1 cellular context compared by ENCODE assay signal in genomic region chr2:16553222-16553621, GRCh38.
TF ChIP-seq lines count a peak whose summit lies in the region.

No MANE protein-coding gene starts in this region.

TF ChIP-seq in HepG2, 621 proteins besides CTCF, POLR2A, EP300 and RAD21 (continued from another document):
- TF ChIP-seq, protein P1, sequence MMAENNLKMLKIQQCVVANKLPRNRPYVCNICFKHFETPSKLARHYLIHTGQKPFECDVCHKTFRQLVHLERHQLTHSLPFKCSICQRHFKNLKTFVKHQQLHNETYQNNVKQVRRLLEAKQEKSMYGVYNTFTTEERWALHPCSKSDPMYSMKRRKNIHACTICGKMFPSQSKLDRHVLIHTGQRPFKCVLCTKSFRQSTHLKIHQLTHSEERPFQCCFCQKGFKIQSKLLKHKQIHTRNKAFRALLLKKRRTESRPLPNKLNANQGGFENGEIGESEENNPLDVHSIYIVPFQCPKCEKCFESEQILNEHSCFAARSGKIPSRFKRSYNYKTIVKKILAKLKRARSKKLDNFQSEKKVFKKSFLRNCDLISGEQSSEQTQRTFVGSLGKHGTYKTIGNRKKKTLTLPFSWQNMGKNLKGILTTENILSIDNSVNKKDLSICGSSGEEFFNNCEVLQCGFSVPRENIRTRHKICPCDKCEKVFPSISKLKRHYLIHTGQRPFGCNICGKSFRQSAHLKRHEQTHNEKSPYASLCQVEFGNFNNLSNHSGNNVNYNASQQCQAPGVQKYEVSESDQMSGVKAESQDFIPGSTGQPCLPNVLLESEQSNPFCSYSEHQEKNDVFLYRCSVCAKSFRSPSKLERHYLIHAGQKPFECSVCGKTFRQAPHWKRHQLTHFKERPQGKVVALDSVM (CRISPR knock-in tag; IDR thresholded peaks at IDR 0.05) = no peak
- TF ChIP-seq TFDP2 (CRISPR knock-in tag; IDR thresholded peaks at IDR 0.05) (no peak), NFATC3 (CRISPR knock-in tag; IDR thresholded peaks at IDR 0.05) (no peak), SKIL (CRISPR knock-in tag; IDR thresholded peaks at IDR 0.05; ENCODE audit: borderline replicate concordance) (no peak), ZNF562 (CRISPR knock-in tag; IDR thresholded peaks at IDR 0.05; ENCODE audit: borderline replicate concordance) (no peak), TSC22D2 (CRISPR knock-in tag; IDR thresholded peaks at IDR 0.05; ENCODE audit: borderline replicate concordance) (no peak), PTBP1 (IDR thresholded peaks at IDR 0.05; ENCODE audit: low read depth, low read length, poor library complexity, severe bottlenecking) (no peak), ATM (IDR thresholded peaks at IDR 0.05; ENCODE audit: borderline replicate concordance) (no peak), TEAD3 (CRISPR knock-in tag; optimal IDR thresholded peaks at IDR 0.05; ENCODE audit: borderline replicate concordance) (peak; percentile 17), SMC3 (IDR thresholded peaks at IDR 0.05; ENCODE audit: low read length) (peak; percentile 73), ZMAT3 (CRISPR knock-in tag; conservative IDR thresholded peaks at IDR 0.05) (no peak), CEBPG (CRISPR knock-in tag; IDR thresholded peaks at IDR 0.05) (peak; percentile 75), MXI1 (IDR thresholded peaks at IDR 0.05; ENCODE audit: borderline replicate concordance, low read depth, low read length) (no peak), ZSCAN9 (CRISPR knock-in tag; IDR thresholded peaks at IDR 0.05; ENCODE audit: borderline replicate concordance) (no peak), KAT2B (IDR thresholded peaks at IDR 0.05; ENCODE audit: borderline replicate concordance, low read depth, low read length) (no peak), MEF2D (CRISPR knock-in tag; IDR thresholded peaks at IDR 0.05) (no peak), ZBTB37 (CRISPR knock-in tag; IDR thresholded peaks at IDR 0.05) (no peak), STAG1 (CRISPR knock-in tag; IDR thresholded peaks at IDR 0.05) (0 out of 2 replicates have a peak, but pooled peaks have one; percentile 37), ZZZ3 (CRISPR knock-in tag; IDR thresholded peaks at IDR 0.05; ENCODE audit: borderline replicate concordance) (no peak), CEBPB (IDR thresholded peaks at IDR 0.05; ENCODE audit: borderline replicate concordance, low read depth, low read length) (peak; percentile 77; the same call in 1 of the 2 replicates)
- TF ChIP-seq, protein P2, sequence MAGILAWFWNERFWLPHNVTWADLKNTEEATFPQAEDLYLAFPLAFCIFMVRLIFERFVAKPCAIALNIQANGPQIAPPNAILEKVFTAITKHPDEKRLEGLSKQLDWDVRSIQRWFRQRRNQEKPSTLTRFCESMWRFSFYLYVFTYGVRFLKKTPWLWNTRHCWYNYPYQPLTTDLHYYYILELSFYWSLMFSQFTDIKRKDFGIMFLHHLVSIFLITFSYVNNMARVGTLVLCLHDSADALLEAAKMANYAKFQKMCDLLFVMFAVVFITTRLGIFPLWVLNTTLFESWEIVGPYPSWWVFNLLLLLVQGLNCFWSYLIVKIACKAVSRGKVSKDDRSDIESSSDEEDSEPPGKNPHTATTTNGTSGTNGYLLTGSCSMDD (CRISPR knock-in tag; IDR thresholded peaks at IDR 0.05) = no peak
